8 cellular contexts compared by ENCODE assay signal in the genomic region with DNA sequence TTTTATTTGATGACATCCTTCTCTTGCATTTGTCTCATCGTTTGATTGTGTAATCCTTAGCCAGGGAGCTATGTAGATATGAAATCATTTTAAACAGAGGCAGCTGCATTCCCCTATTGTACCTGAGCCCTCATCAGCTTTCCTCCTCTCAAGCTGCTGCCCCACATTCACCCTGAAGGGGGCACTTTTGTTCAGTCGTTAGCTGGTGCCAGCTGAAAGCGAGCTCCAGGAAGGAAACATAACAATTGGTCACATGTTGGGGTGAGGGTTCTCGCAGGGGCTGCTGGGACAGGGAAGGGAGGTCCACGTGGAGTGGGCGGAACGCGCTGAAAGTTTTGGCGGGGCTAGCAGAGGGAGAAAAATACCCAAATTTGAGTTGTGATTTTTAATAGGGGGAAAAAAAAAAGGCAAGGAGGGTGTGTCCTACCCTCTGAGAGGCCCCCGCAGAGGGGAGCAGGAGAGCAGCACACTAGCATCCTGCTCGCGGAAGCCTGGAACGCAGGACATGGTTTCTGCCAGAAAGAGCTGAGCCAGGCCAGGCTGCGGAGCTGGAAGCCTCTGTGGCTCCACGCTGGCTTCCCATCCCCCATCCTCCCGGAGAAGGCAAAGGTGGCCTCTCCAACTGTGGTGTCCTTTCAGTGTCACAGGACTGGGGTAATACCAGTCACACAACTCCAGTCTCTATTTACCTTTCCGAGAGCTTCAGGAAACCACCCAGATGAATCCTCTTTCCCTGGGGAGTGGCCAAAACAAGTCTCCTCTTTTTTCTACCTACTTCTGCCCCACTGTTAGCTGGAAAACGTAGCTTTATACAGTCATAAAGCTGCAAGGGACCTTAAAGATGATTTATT. TPM values are rescaled to one million over a fixed set of nuclear protein-coding genes. Genes with fewer than 3 reads are reported as not detected.
DNase-seq lines count a peak whose midpoint lies in the region; ATAC-seq, FAIRE-seq and TF ChIP-seq lines count a peak whose summit lies in the region.

No MANE protein-coding gene starts in this region.

- ATAC-seq in HG02840 (IDR thresholded peaks at IDR 0.05; ENCODE audit: low FRiP score, unreplicated experiment) (peak; percentile 80), T-cell (replicated peaks in 1 of 4) (peak; percentile 77 to 86 (median 79))

- H3K4me3 ChIP-seq in left ventricle myocardium inferior: peak overlapping the region; percentile 66

- TF ChIP-seq POLR2A in GM12891 (IDR thresholded peaks at IDR 0.05; ENCODE audit: low read depth, low read length): peak; percentile 39; the same call in 1 of the 2 replicates

- H3K4me3 Mint-ChIP-seq in T-cell (peak overlapping the region; percentile 66 to 82 (median 82)), progenitor cell of endocrine pancreas (ENCODE audit: low read depth) (peak overlapping the region; percentile 78)

- POLR2A ChIA-PET in T-cell (lab: Charles Lee): interaction anchor here (0.5 to 1.8 kb wide), 17 partner anchors 11 to 176 kb away, joined by 3 to 15 read pairs (median 3); partner anchors contain the start of genes NR1D1 (in 2 of the 2) and CASC3 (in 1 of the 2)

- peaks cover 58% of the 10 kb centered on the region for H3K4me1 ChIP-seq in left ventricle myocardium inferior

- H3K9me3 ChIP-seq in left ventricle myocardium inferior (replicated peaks): no peaks in the 10 kb centered on the region

- H3K27ac ChIP-seq in left ventricle myocardium inferior (replicated peaks): peak overlapping the region; percentile 100

- CTCF ChIA-PET in T-cell (lab: Charles Lee): interaction anchor here (0.6 to 5.0 kb wide), 38 partner anchors 7 to 492 kb away, joined by 3 to 75 read pairs (median 4); partner anchors contain the start of genes CASC3 (in 1 of the 2), MED24 (in 1 of the 2), MSL1 (in 1 of the 2) and NR1D1 (in 1 of the 2)

- peak; percentile 90 for TF ChIP-seq CTCF in left ventricle myocardium inferior (IDR thresholded peaks at IDR 0.05; ENCODE audit: borderline replicate concordance)
- peak; percentile 76 for TF ChIP-seq CTCF in progenitor cell of endocrine pancreas (IDR thresholded peaks at IDR 0.05; ENCODE audit: unreplicated experiment)

- H3K27me3 Mint-ChIP-seq in T-cell (no peaks in the 10 kb centered on the region), progenitor cell of endocrine pancreas (no peaks in the 10 kb centered on the region)

- peaks cover 55 to 57% (median 57%) of the 10 kb centered on the region in 3 donors for H3K4me1 Mint-ChIP-seq in T-cell
- peaks cover 50% of the 10 kb centered on the region for H3K4me1 Mint-ChIP-seq in progenitor cell of endocrine pancreas (ENCODE audit: low read depth)

- no peaks in the 10 kb centered on the region for H3K36me3 ChIP-seq in left ventricle myocardium inferior

- H3K27ac Mint-ChIP-seq in T-cell (peak overlapping the region; percentile 93 to 94), progenitor cell of endocrine pancreas (peak overlapping the region; percentile 96)

- H3K36me3 Mint-ChIP-seq in T-cell (no peaks in the 10 kb centered on the region), progenitor cell of endocrine pancreas (ENCODE audit: insufficient read depth) (no peaks in the 10 kb centered on the region)

- intact Hi-C loops in left ventricle myocardium inferior (cut with micrococcal nuclease): no loop called here

- FAIRE-seq in GM12891 (lab: Jason Lieb, UNC): peak; percentile 85

- H3K27me3 ChIP-seq in left ventricle myocardium inferior (ENCODE audit: low read depth): no peaks in the 10 kb centered on the region

- DNase-seq in GM12891 (ENCODE audit: insufficient read length, low spot score) (peak; percentile 88), NCI-H146 (lab: John Stamatoyannopoulos, UW) (peak; percentile 95), T-cell (peak; percentile 81 to 95 (median 91)), amniotic epithelial cell (ENCODE audit: low read depth) (peak; percentile 92), left ventricle myocardium inferior (peak; percentile 91), progenitor cell of endocrine pancreas (ENCODE audit: low spot score, unreplicated experiment) (peak; percentile 77), ureter (ENCODE audit: low spot score) (peak; percentile 96)

- H3K9me3 Mint-ChIP-seq in T-cell (no peaks in the 10 kb centered on the region), progenitor cell of endocrine pancreas (ENCODE audit: low read depth) (no peaks in the 10 kb centered on the region)

TF ChIP-seq in GM12891, 5 proteins besides CTCF, POLR2A, EP300 and RAD21:
- TF ChIP-seq POU2F2 (IDR thresholded peaks at IDR 0.05; ENCODE audit: low read depth, low read length) (no peak), POLR2AphosphoS5 (IDR thresholded peaks at IDR 0.05; ENCODE audit: low read depth, low read length) (no peak; the same call in 1 of the 2 replicates), PAX5 (IDR thresholded peaks at IDR 0.05; ENCODE audit: insufficient read depth, low read length, severe bottlenecking) (no peak), TAF1 (IDR thresholded peaks at IDR 0.05; ENCODE audit: low read depth, low read length) (no peak), SPI1 (IDR thresholded peaks at IDR 0.05; ENCODE audit: low read depth, low read length) (no peak)
TF ChIP-seq in GM12891: peak in this region for 0.

RNA-seq across cellular contexts. Expression of gene MSL1, which starts 8.4 kb away (rescaled TPM):
- polyA plus RNA-seq in GM12891 (2012; ENCODE audit: low read depth, missing spikeins): 42.1 TPM
- total RNA-seq in T-cell (100 to 1,000 TPM; 106 to 136 (median 115) TPM), left ventricle myocardium inferior (39.8 TPM), progenitor cell of endocrine pancreas (137 and 143 TPM in 2 replicates), ureter (91.3 TPM)

RNA-seq across cellular contexts. Expression of gene NR1D1, which starts 12.9 kb away (rescaled TPM):
- polyA plus RNA-seq in GM12891 (2012; ENCODE audit: low read depth, missing spikeins): 1.6 TPM
- total RNA-seq in T-cell (10 to 100 TPM; 11.5 to 33.6 (median 21.9) TPM), left ventricle myocardium inferior (19.1 TPM), progenitor cell of endocrine pancreas (2.4 and 2.6 TPM in 2 replicates), ureter (26.0 TPM)

RNA-seq across cellular contexts. Expression of gene CASC3, which starts 27.0 kb away (rescaled TPM):
- polyA plus RNA-seq in GM12891 (2012; ENCODE audit: low read depth, missing spikeins): 34.8 TPM
- total RNA-seq in T-cell (100 to 1,000 TPM; 116 to 161 (median 126) TPM), left ventricle myocardium inferior (44.0 TPM), progenitor cell of endocrine pancreas (121 and 122 TPM in 2 replicates), ureter (121 TPM)

RNA-seq across cellular contexts. Expression of gene THRA, which starts 50.6 kb away (rescaled TPM):
- polyA plus RNA-seq in GM12891 (2012; ENCODE audit: low read depth, missing spikeins): 1.9 TPM
- 10 to 100 TPM; 30.4 to 54.0 (median 48.9) TPM for total RNA-seq in T-cell
- total RNA-seq in left ventricle myocardium inferior: 78.3 TPM
- total RNA-seq in progenitor cell of endocrine pancreas: 21.3 and 25.0 TPM in 2 replicates
- 54.7 TPM for total RNA-seq in ureter

RNA-seq across cellular contexts. Expression of gene MED24, which starts 59.1 kb away (rescaled TPM):
- polyA plus RNA-seq in GM12891 (2012; ENCODE audit: low read depth, missing spikeins): 41.6 TPM
- total RNA-seq in T-cell (100 to 1,000 TPM in 1 of 5 donors, 10 to 100 TPM in 4; 75.9 to 104 (median 87.0) TPM), left ventricle myocardium inferior (58.2 TPM), progenitor cell of endocrine pancreas (143 and 161 TPM in 2 replicates), ureter (87.9 TPM)

Comparison
In these comparisons a context has a peak if more than half of its experiments do, and no peak if none do; other contexts are left out.
1. Peak in every context shown above with its lines: DNase-seq, ATAC-seq, H3K4me3 ChIP-seq and H3K27ac ChIP-seq.